ENCODE assay signal across 1 cellular context in the genomic region with DNA sequence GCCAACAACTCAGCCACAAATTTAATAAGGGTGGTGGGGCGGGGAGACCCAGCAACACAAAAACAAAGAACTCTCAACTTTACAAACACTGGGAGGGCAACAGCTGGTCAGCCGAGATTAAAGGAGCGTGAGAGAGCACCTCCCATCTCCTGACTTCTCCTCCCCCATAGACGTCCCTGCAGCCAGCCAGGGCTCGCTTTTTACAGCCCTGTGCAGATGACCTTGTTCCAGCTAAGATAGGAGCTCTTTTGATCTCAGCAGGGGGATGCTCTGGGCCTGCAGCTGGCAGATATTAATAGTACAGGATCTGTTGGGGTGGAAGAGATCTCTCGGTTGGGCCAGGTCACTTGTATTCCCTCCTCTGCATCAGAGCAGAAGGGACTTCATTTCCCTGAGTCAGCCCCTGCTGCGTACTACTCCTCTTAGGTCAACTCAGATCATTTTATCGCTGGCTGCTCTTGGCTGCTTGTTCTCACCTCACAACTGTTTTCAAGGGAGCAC.
TF ChIP-seq lines count a peak whose summit lies in the region.

No MANE protein-coding gene starts in this region.

TF ChIP-seq in K562, 482 proteins besides CTCF, POLR2A, EP300 and RAD21 (continued from another document and continues in another):
- TF ChIP-seq, protein P1, sequence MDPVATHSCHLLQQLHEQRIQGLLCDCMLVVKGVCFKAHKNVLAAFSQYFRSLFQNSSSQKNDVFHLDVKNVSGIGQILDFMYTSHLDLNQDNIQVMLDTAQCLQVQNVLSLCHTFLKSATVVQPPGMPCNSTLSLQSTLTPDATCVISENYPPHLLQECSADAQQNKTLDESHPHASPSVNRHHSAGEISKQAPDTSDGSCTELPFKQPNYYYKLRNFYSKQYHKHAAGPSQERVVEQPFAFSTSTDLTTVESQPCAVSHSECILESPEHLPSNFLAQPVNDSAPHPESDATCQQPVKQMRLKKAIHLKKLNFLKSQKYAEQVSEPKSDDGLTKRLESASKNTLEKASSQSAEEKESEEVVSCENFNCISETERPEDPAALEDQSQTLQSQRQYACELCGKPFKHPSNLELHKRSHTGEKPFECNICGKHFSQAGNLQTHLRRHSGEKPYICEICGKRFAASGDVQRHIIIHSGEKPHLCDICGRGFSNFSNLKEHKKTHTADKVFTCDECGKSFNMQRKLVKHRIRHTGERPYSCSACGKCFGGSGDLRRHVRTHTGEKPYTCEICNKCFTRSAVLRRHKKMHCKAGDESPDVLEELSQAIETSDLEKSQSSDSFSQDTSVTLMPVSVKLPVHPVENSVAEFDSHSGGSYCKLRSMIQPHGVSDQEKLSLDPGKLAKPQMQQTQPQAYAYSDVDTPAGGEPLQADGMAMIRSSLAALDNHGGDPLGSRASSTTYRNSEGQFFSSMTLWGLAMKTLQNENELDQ (CRISPR knock-in tag; IDR thresholded peaks at IDR 0.05; ENCODE audit: borderline replicate concordance): no peak
- TF ChIP-seq ZNF3 (CRISPR knock-in tag; IDR thresholded peaks at IDR 0.05) (no peak), ZNF699 (CRISPR knock-in tag; IDR thresholded peaks at IDR 0.05; ENCODE audit: insufficient replicate concordance) (no peak), ZNF707 (CRISPR knock-in tag; conservative IDR thresholded peaks at IDR 0.05) (no peak), BCOR (IDR thresholded peaks at IDR 0.05) (peak; percentile 66), ZNF764 (CRISPR knock-in tag; IDR thresholded peaks at IDR 0.05; ENCODE audit: low read depth) (no peak), TCF7L2 (IDR thresholded peaks at IDR 0.05; ENCODE audit: low read depth, low read length) (peak; percentile 83; the same call in 1 of the 2 replicates), MEF2D (tag; conservative IDR thresholded peaks at IDR 0.05; ENCODE audit: low read depth) (peak; percentile 98), ARID2 (IDR thresholded peaks at IDR 0.05) (no peak), SIN3A (IDR thresholded peaks at IDR 0.05; ENCODE audit: borderline replicate concordance in 2 of 2, control insufficient read depth in 1 of 2, low read depth in 2 of 2, low read length in 2 of 2) (no peak), SMARCB1 (IDR thresholded peaks at IDR 0.05; ENCODE audit: insufficient read length, low read depth) (peak; percentile 67), HNRNPH1 (optimal IDR thresholded peaks at IDR 0.05; ENCODE audit: low read depth, low read length) (no peak), TEAD4 (IDR thresholded peaks at IDR 0.05; ENCODE audit: low read length) (peak; percentile 95), TEAD4 (CRISPR knock-in tag; IDR thresholded peaks at IDR 0.05; ENCODE audit: borderline replicate concordance) (no peak), MTA1 (IDR thresholded peaks at IDR 0.05; ENCODE audit: borderline replicate concordance) (peak; percentile 58; the same call in 1 of the 2 replicates), TEAD1 (CRISPR knock-in tag; IDR thresholded peaks at IDR 0.05) (0 out of 4 replicates have a peak, but pooled peaks of 1 of the 2 experiments have one; percentile 56), ZNF134 (CRISPR knock-in tag; conservative IDR thresholded peaks at IDR 0.05) (no peak), KAT7 (CRISPR knock-in tag; IDR thresholded peaks at IDR 0.05; ENCODE audit: borderline replicate concordance) (no peak), CBX8 (IDR thresholded peaks at IDR 0.05; ENCODE audit: borderline replicate concordance, extremely low read depth, low read depth, low read length, poor library complexity, severe bottlenecking) (no peak), NEUROD1 (IDR thresholded peaks at IDR 0.05; ENCODE audit: borderline replicate concordance, low read depth, low read length, partially characterized antibody) (peak; percentile 68), MAZ (CRISPR knock-in tag; conservative IDR thresholded peaks at IDR 0.05 in 1 of 2, IDR thresholded peaks at IDR 0.05 in 1 of 2) (peak; percentile 66 to 76; a peak in 3 of 4 replicates), KLF16 (IDR thresholded peaks at IDR 0.05) (peak; percentile 91), ZNF445 (CRISPR knock-in tag; IDR thresholded peaks at IDR 0.05; ENCODE audit: low read depth) (no peak), PHB2 (IDR thresholded peaks at IDR 0.05; ENCODE audit: low read depth) (peak; percentile 78)
- TF ChIP-seq, protein P2, sequence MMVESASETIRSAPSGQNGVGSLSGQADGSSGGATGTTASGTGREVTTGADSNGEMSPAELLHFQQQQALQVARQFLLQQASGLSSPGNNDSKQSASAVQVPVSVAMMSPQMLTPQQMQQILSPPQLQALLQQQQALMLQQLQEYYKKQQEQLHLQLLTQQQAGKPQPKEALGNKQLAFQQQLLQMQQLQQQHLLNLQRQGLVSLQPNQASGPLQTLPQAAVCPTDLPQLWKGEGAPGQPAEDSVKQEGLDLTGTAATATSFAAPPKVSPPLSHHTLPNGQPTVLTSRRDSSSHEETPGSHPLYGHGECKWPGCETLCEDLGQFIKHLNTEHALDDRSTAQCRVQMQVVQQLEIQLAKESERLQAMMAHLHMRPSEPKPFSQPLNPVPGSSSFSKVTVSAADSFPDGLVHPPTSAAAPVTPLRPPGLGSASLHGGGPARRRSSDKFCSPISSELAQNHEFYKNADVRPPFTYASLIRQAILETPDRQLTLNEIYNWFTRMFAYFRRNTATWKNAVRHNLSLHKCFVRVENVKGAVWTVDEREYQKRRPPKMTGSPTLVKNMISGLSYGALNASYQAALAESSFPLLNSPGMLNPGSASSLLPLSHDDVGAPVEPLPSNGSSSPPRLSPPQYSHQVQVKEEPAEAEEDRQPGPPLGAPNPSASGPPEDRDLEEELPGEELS (CRISPR knock-in tag; IDR thresholded peaks at IDR 0.05; ENCODE audit: borderline replicate concordance): no peak
- TF ChIP-seq, protein P3, sequence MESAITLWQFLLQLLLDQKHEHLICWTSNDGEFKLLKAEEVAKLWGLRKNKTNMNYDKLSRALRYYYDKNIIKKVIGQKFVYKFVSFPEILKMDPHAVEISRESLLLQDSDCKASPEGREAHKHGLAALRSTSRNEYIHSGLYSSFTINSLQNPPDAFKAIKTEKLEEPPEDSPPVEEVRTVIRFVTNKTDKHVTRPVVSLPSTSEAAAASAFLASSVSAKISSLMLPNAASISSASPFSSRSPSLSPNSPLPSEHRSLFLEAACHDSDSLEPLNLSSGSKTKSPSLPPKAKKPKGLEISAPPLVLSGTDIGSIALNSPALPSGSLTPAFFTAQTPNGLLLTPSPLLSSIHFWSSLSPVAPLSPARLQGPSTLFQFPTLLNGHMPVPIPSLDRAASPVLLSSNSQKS (CRISPR knock-in tag; IDR thresholded peaks at IDR 0.05): no peak
- TF ChIP-seq, protein P4, sequence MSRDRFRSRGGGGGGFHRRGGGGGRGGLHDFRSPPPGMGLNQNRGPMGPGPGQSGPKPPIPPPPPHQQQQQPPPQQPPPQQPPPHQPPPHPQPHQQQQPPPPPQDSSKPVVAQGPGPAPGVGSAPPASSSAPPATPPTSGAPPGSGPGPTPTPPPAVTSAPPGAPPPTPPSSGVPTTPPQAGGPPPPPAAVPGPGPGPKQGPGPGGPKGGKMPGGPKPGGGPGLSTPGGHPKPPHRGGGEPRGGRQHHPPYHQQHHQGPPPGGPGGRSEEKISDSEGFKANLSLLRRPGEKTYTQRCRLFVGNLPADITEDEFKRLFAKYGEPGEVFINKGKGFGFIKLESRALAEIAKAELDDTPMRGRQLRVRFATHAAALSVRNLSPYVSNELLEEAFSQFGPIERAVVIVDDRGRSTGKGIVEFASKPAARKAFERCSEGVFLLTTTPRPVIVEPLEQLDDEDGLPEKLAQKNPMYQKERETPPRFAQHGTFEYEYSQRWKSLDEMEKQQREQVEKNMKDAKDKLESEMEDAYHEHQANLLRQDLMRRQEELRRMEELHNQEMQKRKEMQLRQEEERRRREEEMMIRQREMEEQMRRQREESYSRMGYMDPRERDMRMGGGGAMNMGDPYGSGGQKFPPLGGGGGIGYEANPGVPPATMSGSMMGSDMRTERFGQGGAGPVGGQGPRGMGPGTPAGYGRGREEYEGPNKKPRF (IDR thresholded peaks at IDR 0.05; ENCODE audit: low read depth, low read length): no peak
- TF ChIP-seq, protein P5, sequence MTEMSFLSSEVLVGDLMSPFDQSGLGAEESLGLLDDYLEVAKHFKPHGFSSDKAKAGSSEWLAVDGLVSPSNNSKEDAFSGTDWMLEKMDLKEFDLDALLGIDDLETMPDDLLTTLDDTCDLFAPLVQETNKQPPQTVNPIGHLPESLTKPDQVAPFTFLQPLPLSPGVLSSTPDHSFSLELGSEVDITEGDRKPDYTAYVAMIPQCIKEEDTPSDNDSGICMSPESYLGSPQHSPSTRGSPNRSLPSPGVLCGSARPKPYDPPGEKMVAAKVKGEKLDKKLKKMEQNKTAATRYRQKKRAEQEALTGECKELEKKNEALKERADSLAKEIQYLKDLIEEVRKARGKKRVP (CRISPR knock-in tag; IDR thresholded peaks at IDR 0.05): no peak
- TF ChIP-seq, protein P6, sequence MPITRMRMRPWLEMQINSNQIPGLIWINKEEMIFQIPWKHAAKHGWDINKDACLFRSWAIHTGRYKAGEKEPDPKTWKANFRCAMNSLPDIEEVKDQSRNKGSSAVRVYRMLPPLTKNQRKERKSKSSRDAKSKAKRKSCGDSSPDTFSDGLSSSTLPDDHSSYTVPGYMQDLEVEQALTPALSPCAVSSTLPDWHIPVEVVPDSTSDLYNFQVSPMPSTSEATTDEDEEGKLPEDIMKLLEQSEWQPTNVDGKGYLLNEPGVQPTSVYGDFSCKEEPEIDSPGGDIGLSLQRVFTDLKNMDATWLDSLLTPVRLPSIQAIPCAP (CRISPR knock-in tag; IDR thresholded peaks at IDR 0.05; ENCODE audit: borderline replicate concordance): no peak
- TF ChIP-seq, protein P7, sequence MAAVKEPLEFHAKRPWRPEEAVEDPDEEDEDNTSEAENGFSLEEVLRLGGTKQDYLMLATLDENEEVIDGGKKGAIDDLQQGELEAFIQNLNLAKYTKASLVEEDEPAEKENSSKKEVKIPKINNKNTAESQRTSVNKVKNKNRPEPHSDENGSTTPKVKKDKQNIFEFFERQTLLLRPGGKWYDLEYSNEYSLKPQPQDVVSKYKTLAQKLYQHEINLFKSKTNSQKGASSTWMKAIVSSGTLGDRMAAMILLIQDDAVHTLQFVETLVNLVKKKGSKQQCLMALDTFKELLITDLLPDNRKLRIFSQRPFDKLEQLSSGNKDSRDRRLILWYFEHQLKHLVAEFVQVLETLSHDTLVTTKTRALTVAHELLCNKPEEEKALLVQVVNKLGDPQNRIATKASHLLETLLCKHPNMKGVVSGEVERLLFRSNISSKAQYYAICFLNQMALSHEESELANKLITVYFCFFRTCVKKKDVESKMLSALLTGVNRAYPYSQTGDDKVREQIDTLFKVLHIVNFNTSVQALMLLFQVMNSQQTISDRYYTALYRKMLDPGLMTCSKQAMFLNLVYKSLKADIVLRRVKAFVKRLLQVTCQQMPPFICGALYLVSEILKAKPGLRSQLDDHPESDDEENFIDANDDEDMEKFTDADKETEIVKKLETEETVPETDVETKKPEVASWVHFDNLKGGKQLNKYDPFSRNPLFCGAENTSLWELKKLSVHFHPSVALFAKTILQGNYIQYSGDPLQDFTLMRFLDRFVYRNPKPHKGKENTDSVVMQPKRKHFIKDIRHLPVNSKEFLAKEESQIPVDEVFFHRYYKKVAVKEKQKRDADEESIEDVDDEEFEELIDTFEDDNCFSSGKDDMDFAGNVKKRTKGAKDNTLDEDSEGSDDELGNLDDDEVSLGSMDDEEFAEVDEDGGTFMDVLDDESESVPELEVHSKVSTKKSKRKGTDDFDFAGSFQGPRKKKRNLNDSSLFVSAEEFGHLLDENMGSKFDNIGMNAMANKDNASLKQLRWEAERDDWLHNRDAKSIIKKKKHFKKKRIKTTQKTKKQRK (IDR thresholded peaks at IDR 0.05; ENCODE audit: borderline replicate concordance, low read depth, low read length): no peak
- TF ChIP-seq, protein P8, sequence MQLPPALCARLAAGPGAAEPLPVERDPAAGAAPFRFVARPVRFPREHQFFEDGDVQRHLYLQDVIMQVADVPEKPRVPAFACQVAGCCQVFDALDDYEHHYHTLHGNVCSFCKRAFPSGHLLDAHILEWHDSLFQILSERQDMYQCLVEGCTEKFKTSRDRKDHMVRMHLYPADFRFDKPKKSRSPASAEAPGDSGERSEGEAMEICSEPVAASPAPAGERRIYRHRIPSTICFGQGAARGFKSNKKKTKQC (CRISPR knock-in tag; IDR thresholded peaks at IDR 0.05): no peak
- TF ChIP-seq, protein P9, sequence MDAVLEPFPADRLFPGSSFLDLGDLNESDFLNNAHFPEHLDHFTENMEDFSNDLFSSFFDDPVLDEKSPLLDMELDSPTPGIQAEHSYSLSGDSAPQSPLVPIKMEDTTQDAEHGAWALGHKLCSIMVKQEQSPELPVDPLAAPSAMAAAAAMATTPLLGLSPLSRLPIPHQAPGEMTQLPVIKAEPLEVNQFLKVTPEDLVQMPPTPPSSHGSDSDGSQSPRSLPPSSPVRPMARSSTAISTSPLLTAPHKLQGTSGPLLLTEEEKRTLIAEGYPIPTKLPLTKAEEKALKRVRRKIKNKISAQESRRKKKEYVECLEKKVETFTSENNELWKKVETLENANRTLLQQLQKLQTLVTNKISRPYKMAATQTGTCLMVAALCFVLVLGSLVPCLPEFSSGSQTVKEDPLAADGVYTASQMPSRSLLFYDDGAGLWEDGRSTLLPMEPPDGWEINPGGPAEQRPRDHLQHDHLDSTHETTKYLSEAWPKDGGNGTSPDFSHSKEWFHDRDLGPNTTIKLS (IDR thresholded peaks at IDR 0.05; ENCODE audit: borderline replicate concordance, low read depth): peak; percentile 54; the same call in 1 of the 2 replicates
- TF ChIP-seq, protein P10, sequence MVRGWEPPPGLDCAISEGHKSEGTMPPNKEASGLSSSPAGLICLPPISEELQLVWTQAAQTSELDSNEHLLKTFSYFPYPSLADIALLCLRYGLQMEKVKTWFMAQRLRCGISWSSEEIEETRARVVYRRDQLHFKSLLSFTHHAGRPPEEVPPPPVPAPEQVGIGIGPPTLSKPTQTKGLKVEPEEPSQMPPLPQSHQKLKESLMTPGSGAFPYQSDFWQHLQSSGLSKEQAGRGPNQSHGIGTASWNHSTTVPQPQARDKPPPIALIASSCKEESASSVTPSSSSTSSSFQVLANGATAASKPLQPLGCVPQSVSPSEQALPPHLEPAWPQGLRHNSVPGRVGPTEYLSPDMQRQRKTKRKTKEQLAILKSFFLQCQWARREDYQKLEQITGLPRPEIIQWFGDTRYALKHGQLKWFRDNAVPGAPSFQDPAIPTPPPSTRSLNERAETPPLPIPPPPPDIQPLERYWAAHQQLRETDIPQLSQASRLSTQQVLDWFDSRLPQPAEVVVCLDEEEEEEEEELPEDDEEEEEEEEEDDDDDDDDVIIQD (CRISPR knock-in tag; IDR thresholded peaks at IDR 0.05): no peak
- TF ChIP-seq, protein P11, sequence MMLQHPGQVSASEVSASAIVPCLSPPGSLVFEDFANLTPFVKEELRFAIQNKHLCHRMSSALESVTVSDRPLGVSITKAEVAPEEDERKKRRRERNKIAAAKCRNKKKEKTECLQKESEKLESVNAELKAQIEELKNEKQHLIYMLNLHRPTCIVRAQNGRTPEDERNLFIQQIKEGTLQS (IDR thresholded peaks at IDR 0.05): peak; percentile 29; the same call in 1 of the 2 replicates
- TF ChIP-seq, protein P11 (CRISPR knock-in tag; conservative IDR thresholded peaks at IDR 0.05): peak; percentile 33; the same call in 1 of the 2 replicates
- TF ChIP-seq, protein P12, sequence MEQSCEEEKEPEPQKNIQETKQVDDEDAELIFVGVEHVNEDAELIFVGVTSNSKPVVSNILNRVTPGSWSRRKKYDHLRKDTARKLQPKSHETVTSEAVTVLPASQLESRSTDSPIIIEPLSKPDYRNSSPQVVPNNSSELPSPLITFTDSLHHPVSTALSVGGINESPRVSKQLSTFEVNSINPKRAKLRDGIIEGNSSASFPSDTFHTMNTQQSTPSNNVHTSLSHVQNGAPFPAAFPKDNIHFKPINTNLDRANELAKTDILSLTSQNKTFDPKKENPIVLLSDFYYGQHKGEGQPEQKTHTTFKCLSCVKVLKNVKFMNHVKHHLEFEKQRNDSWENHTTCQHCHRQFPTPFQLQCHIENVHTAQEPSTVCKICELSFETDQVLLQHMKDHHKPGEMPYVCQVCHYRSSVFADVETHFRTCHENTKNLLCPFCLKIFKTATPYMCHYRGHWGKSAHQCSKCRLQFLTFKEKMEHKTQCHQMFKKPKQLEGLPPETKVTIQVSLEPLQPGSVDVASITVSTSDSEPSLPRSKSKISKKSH (CRISPR knock-in tag; IDR thresholded peaks at IDR 0.05): no peak
